ENCODE assay signal across 12 cellular contexts in genomic region chr9:127035948-127036347, GRCh38.
DNase-seq lines count a peak whose midpoint lies in the region; ATAC-seq and TF ChIP-seq lines count a peak whose summit lies in the region.
"Had no signal": no experiment of that assay in that cellular context is flagged by ENCODE, and none has a peak within 500 bp of the region (broad histone marks: within the 10 kb centered on the region; RNA-seq: fewer than 3 reads in every experiment).

No MANE protein-coding gene starts in this region.

- H3K27ac ChIP-seq in adrenal gland (peak overlapping the region in 3 of 5 donors; percentile 9 to 71 (median 58)), RWPE1 (no peak overlapping the region)
- H3K27ac ChIP-seq: neutrophil had no signal

- 72 to 89% (median 83%) methylated on average over 4 of the region's 4 CpGs for WGBS in adrenal gland, 4 donors

- CTCF ChIA-PET in RWPE1 (lab: Yijun Ruan, JAX): no interaction called here

- H3K27me3 ChIP-seq in adrenal gland: no peaks in the 10 kb centered on the region
- H3K27me3 ChIP-seq: neutrophil had no signal

- H3K9me3 ChIP-seq in adrenal gland (replicated peaks in 1 of 3): no peaks in the 10 kb centered on the region
- H3K9me3 ChIP-seq: neutrophil had no signal

- TF ChIP-seq POLR2A in adrenal gland (IDR thresholded peaks at IDR 0.05): no peak

- peak in 4 of 7 donors; percentile 17 to 57 (median 30) for DNase-seq in adrenal gland
- peak; percentile 97 for DNase-seq in fibroblast of pulmonary artery (ENCODE audit: low read depth)
- DNase-seq in middle frontal gyrus (ENCODE audit: extremely low spot score, low spot score): peak; percentile 29
- peak; percentile 78 for DNase-seq in superior temporal gyrus (ENCODE audit: extremely low spot score)
- DNase-seq in RWPE1 (ENCODE audit: low spot score): no peak
- DNase-seq: CD4-positive, CD25-positive, alpha-beta regulatory T cell; NCI-H345 had no signal

- H3K4me1 ChIP-seq in adrenal gland (replicated peaks in 1 of 2): no peaks in the 10 kb centered on the region

- H3K36me3 ChIP-seq in adrenal gland (replicated peaks in 1 of 2): no peaks in the 10 kb centered on the region
- H3K36me3 ChIP-seq: neutrophil had no signal

- POLR2A ChIA-PET in RWPE1 (lab: Yijun Ruan, JAX; ENCODE audit: low non-redundant PET): no interaction called here

- no peak overlapping the region for H3K4me3 ChIP-seq in adrenal gland
- H3K4me3 ChIP-seq in fibroblast of pulmonary artery (replicated peaks; ENCODE audit: low read depth, low read length): no peak overlapping the region

- TF ChIP-seq CTCF in adrenal gland (IDR thresholded peaks at IDR 0.05) (no peak), fibroblast of pulmonary artery (IDR thresholded peaks at IDR 0.05; ENCODE audit: low read length, missing control alignments) (no peak), RWPE1 (conservative IDR thresholded peaks at IDR 0.05; ENCODE audit: low read depth) (no peak)

- intact Hi-C loops in adrenal gland (cut with DNase I): no loop called here

- no peak for ATAC-seq in GM19467 (IDR thresholded peaks at IDR 0.05; ENCODE audit: unreplicated experiment)
- ATAC-seq in GM21737 (IDR thresholded peaks at IDR 0.05; ENCODE audit: unreplicated experiment): no peak
- ATAC-seq in HG03378 (IDR thresholded peaks at IDR 0.05; ENCODE audit: unreplicated experiment): no peak
- ATAC-seq: WTC11 had no signal
